ENCODE assay signal across 26 cellular contexts in genomic region chr4:162475221-162475620, GRCh38.
DNase-seq lines count a peak whose midpoint lies in the region; ATAC-seq, FAIRE-seq and TF ChIP-seq lines count a peak whose summit lies in the region.
"Had no signal": no experiment of that assay in that cellular context is flagged by ENCODE, and none has a peak within 500 bp of the region (broad histone marks: within the 10 kb centered on the region; RNA-seq: fewer than 3 reads in every experiment).

No MANE protein-coding gene starts in this region.

- no peak for ATAC-seq in psoas muscle
- ATAC-seq in naive thymus-derived CD4-positive, alpha-beta T cell: no peak
- ATAC-seq: Panc1 had no signal

- POLR2A ChIA-PET in MCF 10A (lab: Yijun Ruan, JAX): no interaction called here
- POLR2A ChIA-PET in naive thymus-derived CD4-positive, alpha-beta T cell (lab: Charles Lee): no interaction called here

- H3K27ac Mint-ChIP-seq in MCF 10A (ENCODE audit: low read depth, unreplicated experiment) (no peak overlapping the region), astrocyte (ENCODE audit: unreplicated experiment) (no peak overlapping the region)
- no peak overlapping the region for H3K27ac Mint-ChIP-seq in naive thymus-derived CD4-positive, alpha-beta T cell

- TF ChIP-seq CTCF in MCF 10A (IDR thresholded peaks at IDR 0.05; ENCODE audit: unreplicated experiment) (no peak), mammary epithelial cell (conservative IDR thresholded peaks at IDR 0.05 in 1 of 2, IDR thresholded peaks at IDR 0.05 in 1 of 2; ENCODE audit: extremely low read depth in 1 of 2, insufficient read depth in 1 of 2, low read depth in 1 of 2, low read length in 2 of 2) (no peak), astrocyte (IDR thresholded peaks at IDR 0.05; ENCODE audit: insufficient read depth, low read depth, low read length) (no peak), hepatocyte (IDR thresholded peaks at IDR 0.05; ENCODE audit: poor library complexity) (no peak), smooth muscle cell (IDR thresholded peaks at IDR 0.05; ENCODE audit: borderline replicate concordance, insufficient read depth, poor library complexity, severe bottlenecking) (no peak), psoas muscle (IDR thresholded peaks at IDR 0.05) (no peak)

- H3K36me3 ChIP-seq in mammary epithelial cell (ENCODE audit: insufficient read depth, low read length): no peaks in the 10 kb centered on the region
- H3K36me3 ChIP-seq in astrocyte (ENCODE audit: insufficient read depth, low read length): no peaks in the 10 kb centered on the region
- no peaks in the 10 kb centered on the region for H3K36me3 ChIP-seq in hepatocyte (replicated peaks; ENCODE audit: insufficient read depth, low read depth)
- H3K36me3 ChIP-seq in smooth muscle cell (ENCODE audit: low read depth): no peaks in the 10 kb centered on the region
- no peaks in the 10 kb centered on the region for H3K36me3 ChIP-seq in psoas muscle (ENCODE audit: insufficient read depth in 1 of 2, low read depth in 1 of 2)
- no peaks in the 10 kb centered on the region for H3K36me3 ChIP-seq in naive thymus-derived CD4-positive, alpha-beta T cell (ENCODE audit: control insufficient read depth in 2 of 3, insufficient read depth in 3 of 3, low read length in 3 of 3)
- H3K36me3 ChIP-seq: BLaER1 treated with 17β-estradiol and CSF1 and Interleukin-3, amounts not matched to agents 10 nM and 100 nM; HAP-1 had no signal

- dilution Hi-C loops in mammary epithelial cell (cut with HindIII; ENCODE audit: low sequenced_read_pairs): no loop called here

- in situ Hi-C loops in mammary epithelial cell (cut with MboI; ENCODE audit: low sequenced_read_pairs in 2 of 2): no loop called here

- H4K20me1 ChIP-seq in mammary epithelial cell (ENCODE audit: insufficient read depth, low read length) (no peaks in the 10 kb centered on the region), astrocyte (ENCODE audit: insufficient read depth, low read length) (no peaks in the 10 kb centered on the region), hepatocyte (ENCODE audit: insufficient read depth, poor library complexity, severe bottlenecking) (no peaks in the 10 kb centered on the region), smooth muscle cell (ENCODE audit: low read depth) (no peaks in the 10 kb centered on the region)
- H4K20me1 ChIP-seq: BLaER1 treated with 17β-estradiol and CSF1 and Interleukin-3, amounts not matched to agents 10 nM and 100 nM had no signal

- intact Hi-C loops in MCF 10A (cut with micrococcal nuclease) (no loop called here), mammary epithelial cell (cut with micrococcal nuclease) (no loop called here), psoas muscle (cut with DNase I) (no loop called here)
- intact Hi-C loops in naive thymus-derived CD4-positive, alpha-beta T cell (cut with micrococcal nuclease): no loop called here

- no peaks in the 10 kb centered on the region for H3K27me3 ChIP-seq in mammary epithelial cell (ENCODE audit: insufficient read depth, low read length)
- H3K27me3 ChIP-seq in astrocyte (ENCODE audit: insufficient read depth, low read length): no peaks in the 10 kb centered on the region
- H3K27me3 ChIP-seq in hepatocyte: no peaks in the 10 kb centered on the region
- H3K27me3 ChIP-seq in smooth muscle cell (ENCODE audit: low read depth): no peaks in the 10 kb centered on the region
- H3K27me3 ChIP-seq in psoas muscle (ENCODE audit: insufficient read depth in 3 of 3, low read length in 2 of 3): no peaks in the 10 kb centered on the region
- no peaks in the 10 kb centered on the region for H3K27me3 ChIP-seq in naive thymus-derived CD4-positive, alpha-beta T cell (ENCODE audit: control insufficient read depth in 2 of 2, insufficient read depth in 2 of 2, low read length in 2 of 2)
- H3K27me3 ChIP-seq: BLaER1 treated with 17β-estradiol and CSF1 and Interleukin-3, amounts not matched to agents 10 nM and 100 nM had no signal

- no TSS peak for BruUV-seq in MCF 10A (replicated peaks; lab: Mats Ljungman, UMichigan)
- no TSS peak for BruUV-seq in mammary epithelial cell (replicated peaks; lab: Mats Ljungman, UMichigan)

- H3K79me2 ChIP-seq in mammary epithelial cell (ENCODE audit: insufficient read depth, low read length) (no peaks in the 10 kb centered on the region), astrocyte (ENCODE audit: insufficient read depth, low read length) (no peaks in the 10 kb centered on the region), hepatocyte (no peaks in the 10 kb centered on the region), smooth muscle cell (ENCODE audit: low read depth) (no peaks in the 10 kb centered on the region)

- H3K9me3 ChIP-seq in mammary epithelial cell (replicated peaks; ENCODE audit: insufficient read depth, low read length) (no peaks in the 10 kb centered on the region), astrocyte (ENCODE audit: insufficient read depth, low read depth, low read length) (no peaks in the 10 kb centered on the region), hepatocyte (ENCODE audit: low read depth) (no peaks in the 10 kb centered on the region), smooth muscle cell (replicated peaks; ENCODE audit: low read depth) (no peaks in the 10 kb centered on the region), psoas muscle (peaks cover 8% of the 10 kb centered on the region)
- H3K9me3 ChIP-seq in naive thymus-derived CD4-positive, alpha-beta T cell (ENCODE audit: control insufficient read depth in 2 of 3, low read length in 3 of 3): no peaks in the 10 kb centered on the region
- H3K9me3 ChIP-seq: Caco-2, HAP-1 had no signal

- H3K4me3 ChIP-seq in mammary epithelial cell (replicated peaks in 1 of 3; ENCODE audit: insufficient read depth in 1 of 3, low read depth in 2 of 3, low read length in 3 of 3) (no peak overlapping the region), astrocyte (ENCODE audit: insufficient read depth, low read depth, low read length) (no peak overlapping the region), hepatocyte (no peak overlapping the region), smooth muscle cell (no peak overlapping the region), psoas muscle (no peak overlapping the region)
- no peak overlapping the region for H3K4me3 ChIP-seq in naive thymus-derived CD4-positive, alpha-beta T cell (ENCODE audit: low read length)
- H3K4me3 ChIP-seq: BLaER1 treated with 17β-estradiol and CSF1 and Interleukin-3, amounts not matched to agents 10 nM and 100 nM; GM23248; HAP-1 had no signal

- H2AFZ ChIP-seq in mammary epithelial cell (ENCODE audit: low read depth, low read length): no peak overlapping the region
- H2AFZ ChIP-seq in astrocyte (ENCODE audit: low read depth, low read length): no peak overlapping the region
- H2AFZ ChIP-seq in hepatocyte: no peak overlapping the region
- H2AFZ ChIP-seq in smooth muscle cell (ENCODE audit: low read depth): no peak overlapping the region
- H2AFZ ChIP-seq: GM23248 had no signal

- CTCF ChIA-PET in MCF 10A (lab: Yijun Ruan, JAX) (interaction anchor here (1.6 kb wide), 1 partner anchor 13 kb away, joined by 4 read pairs; no protein-coding TSS in a partner anchor), mammary epithelial cell (lab: Charles Lee; ENCODE audit: low non-redundant PET) (no interaction called here)
- CTCF ChIA-PET in naive thymus-derived CD4-positive, alpha-beta T cell (lab: Charles Lee): no interaction called here

- no peak overlapping the region for H3K9ac ChIP-seq in mammary epithelial cell (ENCODE audit: insufficient read depth, low read length)
- H3K9ac ChIP-seq in astrocyte (ENCODE audit: low read length): no peak overlapping the region
- H3K9ac ChIP-seq in smooth muscle cell (ENCODE audit: low read depth): no peak overlapping the region
- H3K9ac ChIP-seq: BLaER1 treated with 17β-estradiol and CSF1 and Interleukin-3, amounts not matched to agents 10 nM and 100 nM; GM23248 had no signal

- H3K36me3 Mint-ChIP-seq in MCF 10A (ENCODE audit: insufficient read depth, unreplicated experiment) (no peaks in the 10 kb centered on the region), astrocyte (ENCODE audit: low read depth, unreplicated experiment) (no peaks in the 10 kb centered on the region)
- H3K36me3 Mint-ChIP-seq in naive thymus-derived CD4-positive, alpha-beta T cell: no peaks in the 10 kb centered on the region
- H3K36me3 Mint-ChIP-seq: CD4-positive, alpha-beta memory T cell had no signal

- no peak for FAIRE-seq in astrocyte (lab: Jason Lieb, UNC)
- FAIRE-seq: GM12891 had no signal

- no peaks in the 10 kb centered on the region for H3K9me2 ChIP-seq in hepatocyte (replicated peaks; ENCODE audit: insufficient read depth)

- no peak overlapping the region for H3K4me3 Mint-ChIP-seq in MCF 10A (ENCODE audit: unreplicated experiment)
- no peak overlapping the region for H3K4me3 Mint-ChIP-seq in astrocyte (ENCODE audit: unreplicated experiment)
- no peak overlapping the region for H3K4me3 Mint-ChIP-seq in naive thymus-derived CD4-positive, alpha-beta T cell
- H3K4me3 Mint-ChIP-seq: CD4-positive, alpha-beta memory T cell had no signal

- H3K9me3 Mint-ChIP-seq in MCF 10A (ENCODE audit: unreplicated experiment) (peaks cover 6% of the 10 kb centered on the region), astrocyte (ENCODE audit: unreplicated experiment) (peaks cover 2% of the 10 kb centered on the region)
- H3K9me3 Mint-ChIP-seq in naive thymus-derived CD4-positive, alpha-beta T cell: peaks cover 0 to 16% (median 4%) of the 10 kb centered on the region in 11 donors

- H3F3A ChIP-seq in smooth muscle cell (ENCODE audit: low read depth): no peaks in the 10 kb centered on the region

- no peak overlapping the region for H3K4me2 ChIP-seq in mammary epithelial cell (ENCODE audit: insufficient read depth, low read depth, low read length)
- H3K4me2 ChIP-seq in astrocyte (ENCODE audit: low read length): no peak overlapping the region
- H3K4me2 ChIP-seq in hepatocyte: no peak overlapping the region
- no peak overlapping the region for H3K4me2 ChIP-seq in smooth muscle cell
- H3K4me2 ChIP-seq: BLaER1 treated with 17β-estradiol and CSF1 and Interleukin-3, amounts not matched to agents 10 nM and 100 nM had no signal

- WGBS in mammary epithelial cell (ENCODE audit: low coverage, missing lambda C conversion rate): 40% methylated on average over 3 of the region's 4 CpGs
- WGBS in hepatocyte (ENCODE audit: low lambda C conversion rate, missing lambda C conversion rate): 88% methylated on average over 4 of the region's 4 CpGs
- 45% methylated on average over 4 of the region's 4 CpGs for WGBS in smooth muscle cell (ENCODE audit: low lambda C conversion rate)
- WGBS in psoas muscle, 3 donors: 60 to 71% (median 69%) methylated on average over 4 of the region's 4 CpGs

- H3K4me1 ChIP-seq in mammary epithelial cell (ENCODE audit: insufficient read depth, low read length) (no peaks in the 10 kb centered on the region), astrocyte (ENCODE audit: insufficient read depth, low read length) (no peaks in the 10 kb centered on the region), hepatocyte (ENCODE audit: insufficient read depth) (no peaks in the 10 kb centered on the region), smooth muscle cell (ENCODE audit: low read depth) (no peaks in the 10 kb centered on the region), psoas muscle (no peaks in the 10 kb centered on the region)
- H3K4me1 ChIP-seq in naive thymus-derived CD4-positive, alpha-beta T cell (ENCODE audit: control insufficient read depth in 2 of 2, insufficient read depth in 2 of 2, low read length in 2 of 2): no peaks in the 10 kb centered on the region
- H3K4me1 ChIP-seq: BLaER1 treated with 17β-estradiol and CSF1 and Interleukin-3, amounts not matched to agents 10 nM and 100 nM; Caco-2 had no signal

- H3K27ac ChIP-seq in mammary epithelial cell (ENCODE audit: insufficient read depth, low read depth, low read length): no peak overlapping the region
- no peak overlapping the region for H3K27ac ChIP-seq in astrocyte (ENCODE audit: low read depth, low read length)
- H3K27ac ChIP-seq in hepatocyte: no peak overlapping the region
- peak overlapping the region; percentile 33 for H3K27ac ChIP-seq in smooth muscle cell (ENCODE audit: low read depth)
- H3K27ac ChIP-seq in psoas muscle: no peak overlapping the region
- no peak overlapping the region for H3K27ac ChIP-seq in naive thymus-derived CD4-positive, alpha-beta T cell (ENCODE audit: low read depth, low read length)
- H3K27ac ChIP-seq: 22Rv1; BLaER1 treated with 17β-estradiol and CSF1 and Interleukin-3, amounts not matched to agents 10 nM and 100 nM; GM23248; HL-60 had no signal

- peak; percentile 21 for DNase-seq in MCF 10A (ENCODE audit: unreplicated experiment)
- no peak for DNase-seq in mammary epithelial cell
- DNase-seq in astrocyte (ENCODE audit: low read depth): peak; percentile 12
- DNase-seq in hepatocyte (ENCODE audit: low spot score): peak; percentile 5
- peak; percentile 2 for DNase-seq in smooth muscle cell (lab: John Stamatoyannopoulos, UW; ENCODE audit: unreplicated experiment)
- DNase-seq in psoas muscle: no peak
- DNase-seq in naive thymus-derived CD4-positive, alpha-beta T cell: no peak
- no peak for DNase-seq in stimulated activated CD8-positive, alpha-beta memory T cell treated with anti-CD3 and anti-CD28 coated beads, Interleukin-4, amount 100 ng/mL, for 48 hours
- DNase-seq: Caco-2; CD4-positive, alpha-beta memory T cell; DMS 273 treated with DMSO at 0.1 percent for 48 hours; DMS79 treated with DMSO at 0.1 percent for 48 hours; GM23248; KBM-7; NCI-H1105; NCI-H146; NCI-H2029; NCI-H2227 treated with DMSO at 0.1 percent for 48 hours; NCI-H510A; NK-92 treated with Interleukin-12 subunit alpha and Interleukin-12 subunit beta, amount 100 ng/mL, for 24 hours had no signal

- H3K27me3 Mint-ChIP-seq in MCF 10A (ENCODE audit: insufficient read depth, unreplicated experiment) (no peaks in the 10 kb centered on the region), astrocyte (ENCODE audit: low read depth, unreplicated experiment) (no peaks in the 10 kb centered on the region)
- no peaks in the 10 kb centered on the region for H3K27me3 Mint-ChIP-seq in naive thymus-derived CD4-positive, alpha-beta T cell
- H3K27me3 Mint-ChIP-seq: CD4-positive, alpha-beta memory T cell had no signal

- H3K4me1 Mint-ChIP-seq in MCF 10A (ENCODE audit: insufficient read depth, unreplicated experiment): peaks cover 3% of the 10 kb centered on the region
- no peaks in the 10 kb centered on the region for H3K4me1 Mint-ChIP-seq in astrocyte (ENCODE audit: low read depth, unreplicated experiment)
- no peaks in the 10 kb centered on the region for H3K4me1 Mint-ChIP-seq in naive thymus-derived CD4-positive, alpha-beta T cell

Comparison
In these comparisons a context has a peak if more than half of its experiments do, and no peak if none do; other contexts are left out.
1. DNase-seq: peak in MCF 10A (single experiment), astrocyte (single experiment), hepatocyte (single experiment) and smooth muscle cell (single experiment); none in mammary epithelial cell (single experiment), psoas muscle (0 of 2), naive thymus-derived CD4-positive, alpha-beta T cell (0 of 9) and stimulated activated CD8-positive, alpha-beta memory T cell treated with anti-CD3 and anti-CD28 coated beads, Interleukin-4, amount 100 ng/mL, for 48 hours (single experiment).